ENCODE assay signal across 8 cellular contexts in the genomic region with DNA sequence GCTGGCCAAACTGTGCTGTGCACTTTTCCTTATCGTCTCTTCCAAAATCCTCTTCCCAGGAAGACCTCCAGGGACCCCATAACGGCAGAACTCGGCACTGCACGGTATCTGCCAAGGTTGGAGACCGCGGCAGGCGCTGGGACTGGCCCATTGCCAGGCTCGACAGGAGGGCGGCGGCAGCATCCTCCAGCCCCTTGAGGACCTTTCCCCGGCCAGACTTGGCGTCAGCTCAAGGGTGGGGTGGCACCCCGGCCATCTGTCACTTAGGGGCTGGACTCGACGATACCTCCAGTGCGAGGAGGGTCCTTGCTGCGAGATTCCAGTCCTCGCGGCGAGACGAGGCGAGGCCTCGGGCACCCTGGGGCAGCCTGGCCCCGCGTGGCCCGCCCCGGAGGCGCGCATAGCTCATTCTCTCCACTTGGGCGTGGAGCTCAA. TPM values are rescaled to one million over a fixed set of nuclear protein-coding genes. Genes with fewer than 3 reads are reported as not detected.
DNase-seq lines count a peak whose midpoint lies in the region; ATAC-seq, FAIRE-seq and TF ChIP-seq lines count a peak whose summit lies in the region.

No MANE protein-coding gene starts in this region.

- peak overlapping the region; percentile 70 for H3K27ac Mint-ChIP-seq in astrocyte (ENCODE audit: unreplicated experiment)

- ATAC-seq in HG03095 (IDR thresholded peaks at IDR 0.05; ENCODE audit: unreplicated experiment) = no peak
- no peak for ATAC-seq in HG02870 (IDR thresholded peaks at IDR 0.05; ENCODE audit: unreplicated experiment)

- WGBS in smooth muscle cell (ENCODE audit: low lambda C conversion rate) = under 1% methylated on average over 30 of the region's 30 CpGs

- H3K27ac ChIP-seq in SJCRH30 (peak overlapping the region; percentile 69), astrocyte (ENCODE audit: low read depth, low read length) (peak overlapping the region; percentile 85), iPS-20b (ENCODE audit: low read length) (peak overlapping the region; percentile 95), smooth muscle cell (ENCODE audit: low read depth) (peak overlapping the region; percentile 97)

- peak overlapping the region; percentile 55 for H2AFZ ChIP-seq in astrocyte (ENCODE audit: low read depth, low read length)
- H2AFZ ChIP-seq in smooth muscle cell (ENCODE audit: low read depth) = peak overlapping the region; percentile 85

- peak overlapping the region; percentile 95 for H3K9ac ChIP-seq in astrocyte (ENCODE audit: low read length)
- peak overlapping the region; percentile 98 for H3K9ac ChIP-seq in iPS-20b (ENCODE audit: low read depth, low read length)
- H3K9ac ChIP-seq in smooth muscle cell (ENCODE audit: low read depth) = peak overlapping the region; percentile 90

- H3K79me2 ChIP-seq in astrocyte (ENCODE audit: insufficient read depth, low read length) (peaks cover 59% of the 10 kb centered on the region), smooth muscle cell (ENCODE audit: low read depth) (peaks cover 58% of the 10 kb centered on the region)

- H3K36me3 ChIP-seq in SJCRH30 = peaks cover 8% of the 10 kb centered on the region
- H3K36me3 ChIP-seq in astrocyte (ENCODE audit: insufficient read depth, low read length) = peaks cover 4% of the 10 kb centered on the region
- H3K36me3 ChIP-seq in iPS-20b (ENCODE audit: insufficient read depth, low read depth, low read length) = peaks cover 21% of the 10 kb centered on the region
- no peaks in the 10 kb centered on the region for H3K36me3 ChIP-seq in smooth muscle cell (ENCODE audit: low read depth)

- H3K9me3 Mint-ChIP-seq in astrocyte (ENCODE audit: unreplicated experiment) = no peaks in the 10 kb centered on the region

- H3F3A ChIP-seq in smooth muscle cell (ENCODE audit: low read depth) = peaks cover 3% of the 10 kb centered on the region

- H4K20me1 ChIP-seq in astrocyte (ENCODE audit: insufficient read depth, low read length) (peaks cover 56% of the 10 kb centered on the region), smooth muscle cell (ENCODE audit: low read depth) (peaks cover 53% of the 10 kb centered on the region)

- peak overlapping the region; percentile 98 for H3K4me2 ChIP-seq in astrocyte (ENCODE audit: low read length)
- H3K4me2 ChIP-seq in smooth muscle cell = peak overlapping the region; percentile 93

- peaks cover 36% of the 10 kb centered on the region for H3K4me1 Mint-ChIP-seq in astrocyte (ENCODE audit: low read depth, unreplicated experiment)

- no peaks in the 10 kb centered on the region for H3K9me3 ChIP-seq in SJCRH30 (replicated peaks)
- no peaks in the 10 kb centered on the region for H3K9me3 ChIP-seq in astrocyte (ENCODE audit: insufficient read depth, low read depth, low read length)
- no peaks in the 10 kb centered on the region for H3K9me3 ChIP-seq in iPS-20b (ENCODE audit: insufficient read depth, low read depth, low read length)
- no peaks in the 10 kb centered on the region for H3K9me3 ChIP-seq in smooth muscle cell (replicated peaks; ENCODE audit: low read depth)

- FAIRE-seq in astrocyte (lab: Jason Lieb, UNC) = no peak

- no peaks in the 10 kb centered on the region for H3K27me3 Mint-ChIP-seq in astrocyte (ENCODE audit: low read depth, unreplicated experiment)

- peak overlapping the region; percentile 91 for H3K4me3 ChIP-seq in GM12864 (ENCODE audit: low read depth, low read length)
- H3K4me3 ChIP-seq in SJCRH30 = peak overlapping the region; percentile 92
- peak overlapping the region; percentile 90 for H3K4me3 ChIP-seq in astrocyte (ENCODE audit: insufficient read depth, low read depth, low read length)
- H3K4me3 ChIP-seq in iPS-20b (ENCODE audit: low read length) = peak overlapping the region; percentile 97
- peak overlapping the region; percentile 91 for H3K4me3 ChIP-seq in smooth muscle cell

- no peaks in the 10 kb centered on the region for H3K27me3 ChIP-seq in SJCRH30
- H3K27me3 ChIP-seq in astrocyte (ENCODE audit: insufficient read depth, low read length) = no peaks in the 10 kb centered on the region
- no peaks in the 10 kb centered on the region for H3K27me3 ChIP-seq in iPS-20b (ENCODE audit: insufficient read depth, low read length)
- H3K27me3 ChIP-seq in smooth muscle cell (ENCODE audit: low read depth) = no peaks in the 10 kb centered on the region

- TF ChIP-seq CTCF in GM12864 (IDR thresholded peaks at IDR 0.05; ENCODE audit: low read depth, low read length, missing control alignments) (no peak), astrocyte (IDR thresholded peaks at IDR 0.05; ENCODE audit: insufficient read depth, low read depth, low read length) (no peak), smooth muscle cell (IDR thresholded peaks at IDR 0.05; ENCODE audit: borderline replicate concordance, insufficient read depth, poor library complexity, severe bottlenecking) (no peak)

- H3K4me3 Mint-ChIP-seq in astrocyte (ENCODE audit: unreplicated experiment) = peak overlapping the region; percentile 90

- H3K4me1 ChIP-seq in SJCRH30 (peaks cover 9% of the 10 kb centered on the region; the same call in 1 of the 2 replicates), astrocyte (ENCODE audit: insufficient read depth, low read length) (peaks cover 47% of the 10 kb centered on the region), iPS-20b (ENCODE audit: insufficient read depth, low read length) (peaks cover 25% of the 10 kb centered on the region; the same call in 1 of the 2 replicates), smooth muscle cell (ENCODE audit: low read depth) (peaks cover 40% of the 10 kb centered on the region)

- peaks cover 8% of the 10 kb centered on the region for H3K36me3 Mint-ChIP-seq in astrocyte (ENCODE audit: low read depth, unreplicated experiment)

- DNase-seq in GM12864 (ENCODE audit: low read depth) (no peak), HK-2 (ENCODE audit: unreplicated experiment) (peak; percentile 65), SJCRH30 (peak; percentile 71), astrocyte (ENCODE audit: low read depth) (no peak), smooth muscle cell (lab: John Stamatoyannopoulos, UW; ENCODE audit: unreplicated experiment) (peak; percentile 45)

RNA-seq across cellular contexts. Expression of a gene that starts 0.8 kb away (rescaled TPM):
- total RNA-seq in SJCRH30 (2014; rRNA removed; shearing (Covaris generic)) = 137 and 141 TPM in 2 replicates
- total RNA-seq in astrocyte (296 and 326 TPM in 2 replicates), smooth muscle cell (188 and 217 TPM in 2 replicates)
- 119 and 172 TPM in 2 replicates for polyA plus RNA-seq in smooth muscle cell

RNA-seq across cellular contexts. Expression of a gene that starts 12.4 kb away (rescaled TPM):
- 0.15 and 0.24 TPM in 2 replicates for total RNA-seq in SJCRH30 (2014; rRNA removed; shearing (Covaris generic))
- 0.98 and 1.1 TPM in 2 replicates for total RNA-seq in astrocyte
- 1.5 and 1.7 TPM in 2 replicates for total RNA-seq in smooth muscle cell
- polyA plus RNA-seq in smooth muscle cell = 3.2 and 3.9 TPM in 2 replicates

RNA-seq across cellular contexts. Expression of a gene that starts 48.6 kb away (rescaled TPM):
- total RNA-seq in SJCRH30 (2014; rRNA removed; shearing (Covaris generic)) = 101 and 105 TPM in 2 replicates
- total RNA-seq in astrocyte = 169 and 177 TPM in 2 replicates
- total RNA-seq in smooth muscle cell = 28.5 and 34.7 TPM in 2 replicates
- polyA plus RNA-seq in smooth muscle cell = 60.1 and 63.0 TPM in 2 replicates

RNA-seq across cellular contexts. Expression of a gene that starts 52.8 kb away (rescaled TPM):
- total RNA-seq in SJCRH30 (2014; rRNA removed; shearing (Covaris generic)) = 22.4 and 23.8 TPM in 2 replicates
- total RNA-seq in astrocyte = 12.3 and 12.8 TPM in 2 replicates
- 23.8 and 29.2 TPM in 2 replicates for total RNA-seq in smooth muscle cell
- polyA plus RNA-seq in smooth muscle cell = 7.9 and 10.0 TPM in 2 replicates

Comparison
In these comparisons a context has a peak if more than half of its experiments do, and no peak if none do; other contexts are left out.
1. DNase-seq: peak in HK-2 (single experiment), SJCRH30 (2 of 2) and smooth muscle cell (single experiment); none in GM12864 (single experiment) and astrocyte (single experiment).
2. Peak in every context shown above with its lines, with median percentiles within 50 percentile points of each other: H3K4me3 ChIP-seq, H3K27ac ChIP-seq and H3K9ac ChIP-seq.